Comparison of ENCODE assay signal across 10 cellular contexts in the genomic region with DNA sequence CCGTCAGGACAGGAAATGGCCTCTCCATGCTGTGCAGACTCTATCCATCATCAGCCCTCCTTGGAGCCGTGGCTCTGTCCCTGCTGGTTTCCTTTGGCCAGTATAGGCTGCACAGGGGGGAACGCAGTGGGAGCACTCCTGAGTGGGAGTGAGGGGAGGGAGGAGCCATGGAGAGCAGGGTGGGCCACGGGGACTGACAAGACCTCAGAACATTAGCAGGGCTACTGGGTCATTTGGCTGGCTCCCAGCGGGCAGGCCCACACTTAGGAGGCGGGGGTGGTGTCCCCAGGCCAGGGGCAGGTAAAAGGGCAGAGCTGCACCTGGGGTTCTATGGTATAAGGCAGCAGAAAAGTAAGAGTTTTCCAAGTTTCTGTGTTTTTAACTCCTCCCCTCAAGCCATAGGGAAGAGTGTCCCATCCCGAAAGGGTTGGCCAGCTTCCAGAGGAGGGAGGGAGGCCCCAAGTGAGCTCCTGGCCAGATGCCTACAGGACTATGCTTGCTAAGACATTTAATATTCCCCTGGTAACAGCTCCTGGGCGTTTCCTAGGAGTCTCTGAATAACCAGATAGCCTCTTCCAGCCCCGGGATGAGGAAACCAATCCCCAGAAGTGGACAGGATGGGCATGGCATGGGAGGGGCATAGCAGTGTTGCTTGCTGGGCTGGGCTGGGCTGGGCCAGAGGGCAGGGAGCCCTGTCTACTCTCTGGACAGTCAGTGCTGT. TPM values are rescaled to one million over a fixed set of nuclear protein-coding genes. Genes with fewer than 3 reads are reported as not detected.
DNase-seq lines count a peak whose midpoint lies in the region; ATAC-seq and TF ChIP-seq lines count a peak whose summit lies in the region.
"Had no signal": no experiment of that assay in that cellular context is flagged by ENCODE, and none has a peak within 500 bp of the region (broad histone marks: within the 10 kb centered on the region; RNA-seq: fewer than 3 reads in every experiment).

No MANE protein-coding gene starts in this region.

- H3K9me3 ChIP-seq in sigmoid colon = no peaks in the 10 kb centered on the region

- intact Hi-C loops in sigmoid colon (cut with DNase I) = no loop called here

- H3K4me3 ChIP-seq in sigmoid colon = no peak overlapping the region

- no peaks in the 10 kb centered on the region for H3K36me3 ChIP-seq in sigmoid colon

- no peak for TF ChIP-seq POLR2A in sigmoid colon (IDR thresholded peaks at IDR 0.05)

- peaks cover 0 to 22% (median 18%) of the 10 kb centered on the region in 4 donors for H3K4me1 ChIP-seq in sigmoid colon

- 37 to 61% methylated on average over 9 of the region's 9 CpGs for WGBS in sigmoid colon, 2 donors

- ATAC-seq in HG03442 (IDR thresholded peaks at IDR 0.05; ENCODE audit: unreplicated experiment) (no peak), HG03108 (IDR thresholded peaks at IDR 0.05; ENCODE audit: unreplicated experiment) (no peak)

- no peak for TF ChIP-seq EP300 in sigmoid colon (IDR thresholded peaks at IDR 0.05)

- peak; percentile 95 for DNase-seq in EH (ENCODE audit: low read depth)
- peak; percentile 69 for DNase-seq in NCI-H446 treated with DMSO at 0.1 percent for 48 hours (lab: John Stamatoyannopoulos, UW)
- DNase-seq in fibroblast of the conjunctiva (ENCODE audit: low read depth) = peak; percentile 90
- peak; percentile 83 for DNase-seq in sigmoid colon
- no peak for DNase-seq in NCI-H1105 (lab: John Stamatoyannopoulos, UW)
- no peak for DNase-seq in cerebellar nuclear complex (lab: John Stamatoyannopoulos, UW)

- H3K27ac ChIP-seq in sigmoid colon = peak overlapping the region in 3 of 4 donors; percentile 10 to 39 (median 34)

- TF ChIP-seq CTCF in sigmoid colon (IDR thresholded peaks at IDR 0.05) = no peak

- H3K27me3 ChIP-seq in sigmoid colon = no peaks in the 10 kb centered on the region

RNA-seq across cellular contexts. Expression of a gene that starts 5.5 kb away (rescaled TPM):
- not detected for total RNA-seq in sigmoid colon
- under 1 TPM in 1 of 3 donors, not detected in 2; 0.04 TPM for polyA plus RNA-seq in sigmoid colon
- total RNA-seq: epithelial cell of proximal tubule had no signal
- polyA plus RNA-seq: IgD-negative memory B cell had no signal

RNA-seq across cellular contexts. Expression of a gene that starts 19.4 kb away (rescaled TPM):
- 10 to 100 TPM; 13.2 to 42.1 (median 22.4) TPM for total RNA-seq in sigmoid colon
- 1 to 10 TPM; 1.2 to 1.9 (median 1.8) TPM for polyA plus RNA-seq in sigmoid colon
- total RNA-seq: epithelial cell of proximal tubule had no signal

Comparison
In these comparisons a context has a peak if more than half of its experiments do, and no peak if none do; other contexts are left out.
1. DNase-seq: peak in EH (single experiment), NCI-H446 treated with DMSO at 0.1 percent for 48 hours (single experiment), fibroblast of the conjunctiva (single experiment) and sigmoid colon (single experiment); none in NCI-H1105 (single experiment) and cerebellar nuclear complex (0 of 2).